In genomic region chr17:65595071-65595655, GRCh38 we compare ENCODE assay signal across 16 cellular contexts. TPM values are rescaled to one million over a fixed set of nuclear protein-coding genes. Genes with fewer than 3 reads are reported as not detected.
DNase-seq lines count a peak whose midpoint lies in the region; ATAC-seq and TF ChIP-seq lines count a peak whose summit lies in the region.
"Had no signal": no experiment of that assay in that cellular context is flagged by ENCODE, and none has a peak within 500 bp of the region (broad histone marks: within the 10 kb centered on the region; RNA-seq: fewer than 3 reads in every experiment).

No MANE protein-coding gene starts in this region.

- no peaks in the 10 kb centered on the region for H3K9me3 Mint-ChIP-seq in activated naive CD4-positive, alpha-beta T cell treated with anti-CD3 and anti-CD28 coated beads for 36 hours
- H3K9me3 Mint-ChIP-seq in stimulated activated effector memory CD8-positive, alpha-beta T cell treated with anti-CD3 and anti-CD28 coated beads, Interleukin-12 subunit alpha, Interleukin-12 subunit beta, amount 100 ng/mL, for 72 hours = no peaks in the 10 kb centered on the region
- H3K9me3 Mint-ChIP-seq: activated naive CD8-positive, alpha-beta T cell treated with anti-CD3 and anti-CD28 coated beads for 36 hours had no signal

- CTCF ChIA-PET in activated naive CD4-positive, alpha-beta T cell treated with anti-CD3 and anti-CD28 coated beads for 36 hours (lab: Charles Lee) = interaction anchor here (0.6 to 1.4 kb wide), 4 partner anchors 8 to 119 kb away, joined by 3 to 5 read pairs (median 3); no protein-coding TSS in a partner anchor
- CTCF ChIA-PET in RWPE1 (lab: Yijun Ruan, JAX) (no interaction called here), mammary epithelial cell (lab: Charles Lee; ENCODE audit: low non-redundant PET) (no interaction called here)

- H3K4me2 ChIP-seq in mammary epithelial cell (ENCODE audit: insufficient read depth, low read depth, low read length) = no peak overlapping the region

- no peaks in the 10 kb centered on the region for H3K4me1 ChIP-seq in mammary epithelial cell (ENCODE audit: insufficient read depth, low read length)

- intact Hi-C loops in activated naive CD4-positive, alpha-beta T cell treated with anti-CD3 and anti-CD28 coated beads for 36 hours (cut with micrococcal nuclease) = no loop called here
- intact Hi-C loops in mammary epithelial cell (cut with micrococcal nuclease) = no loop called here

- no peaks in the 10 kb centered on the region for H3K27me3 ChIP-seq in mammary epithelial cell (ENCODE audit: insufficient read depth, low read length)

- TF ChIP-seq CTCF in RWPE1 (conservative IDR thresholded peaks at IDR 0.05; ENCODE audit: low read depth) (no peak), mammary epithelial cell (conservative IDR thresholded peaks at IDR 0.05 in 1 of 2, IDR thresholded peaks at IDR 0.05 in 1 of 2; ENCODE audit: extremely low read depth in 1 of 2, insufficient read depth in 1 of 2, low read depth in 1 of 2, low read length in 2 of 2) (no peak)

- BruUV-seq in mammary epithelial cell (replicated peaks; lab: Mats Ljungman, UMichigan) = no TSS peak

- no peak overlapping the region for H3K4me3 ChIP-seq in mammary epithelial cell (replicated peaks in 1 of 3; ENCODE audit: insufficient read depth in 1 of 3, low read depth in 2 of 3, low read length in 3 of 3)

- no peaks in the 10 kb centered on the region for H4K20me1 ChIP-seq in mammary epithelial cell (ENCODE audit: insufficient read depth, low read length)

- H3K9me3 ChIP-seq in mammary epithelial cell (replicated peaks; ENCODE audit: insufficient read depth, low read length) = peaks cover 2% of the 10 kb centered on the region

- H3K27ac Mint-ChIP-seq in activated naive CD4-positive, alpha-beta T cell treated with anti-CD3 and anti-CD28 coated beads for 36 hours = peak overlapping the region; percentile 63
- no peak overlapping the region for H3K27ac Mint-ChIP-seq in stimulated activated effector memory CD8-positive, alpha-beta T cell treated with anti-CD3 and anti-CD28 coated beads, Interleukin-12 subunit alpha, Interleukin-12 subunit beta, amount 100 ng/mL, for 72 hours
- H3K27ac Mint-ChIP-seq: activated naive CD8-positive, alpha-beta T cell treated with anti-CD3 and anti-CD28 coated beads for 36 hours; progenitor cell of endocrine pancreas had no signal

- DNase-seq in activated naive CD4-positive, alpha-beta T cell treated with anti-CD3 and anti-CD28 coated beads for 36 hours = no peak
- DNase-seq in activated naive CD4-positive, alpha-beta T cell treated with Interleukin-2 at 50 U/mL for 16 hours = no peak
- DNase-seq in RWPE1 (ENCODE audit: low spot score) = peak; percentile 21
- peak; percentile 5 for DNase-seq in fibroblast of peridontal ligament (ENCODE audit: extremely low read depth)
- DNase-seq in stimulated activated effector memory CD8-positive, alpha-beta T cell treated with anti-CD3 and anti-CD28 coated beads, Interleukin-12 subunit alpha, Interleukin-12 subunit beta, amount 100 ng/mL, for 72 hours (ENCODE audit: low spot score in 2 of 2) = no peak
- no peak for DNase-seq in activated CD8-positive, alpha-beta memory T cell treated with anti-CD3 and anti-CD28 coated beads, Interleukin-2, amount 50 U/mL, for 48 hours
- no peak for DNase-seq in NCI-H2227 (lab: John Stamatoyannopoulos, UW; ENCODE audit: unreplicated experiment)
- DNase-seq in mammary epithelial cell = no peak
- DNase-seq: activated CD4-positive, CD25-positive, alpha-beta regulatory T cell; activated CD8-positive, alpha-beta memory T cell treated with anti-CD3 and anti-CD28 coated beads, Interleukin-2, amount 50 U/mL, for 4 hours; activated naive CD8-positive, alpha-beta T cell treated with anti-CD3 and anti-CD28 coated beads for 36 hours; MM.1S; NCI-H187 treated with DMSO at 0.1 percent for 48 hours; NCI-H524; stimulated activated CD4-positive, alpha-beta T cell treated with anti-CD3 and anti-CD28 coated beads, Interleukin-12 subunit alpha, Interleukin-12 subunit beta, amount 100 ng/mL, for 4 hours had no signal

- no peaks in the 10 kb centered on the region for H3K79me2 ChIP-seq in mammary epithelial cell (ENCODE audit: insufficient read depth, low read length)

- dilution Hi-C loops in mammary epithelial cell (cut with HindIII; ENCODE audit: low sequenced_read_pairs) = loop anchor here (10.0 kb wide), 1 partner anchor 60 kb away; no protein-coding TSS in a partner anchor

- in situ Hi-C loops in mammary epithelial cell (cut with MboI; ENCODE audit: low sequenced_read_pairs in 2 of 2) = no loop called here

- H3K27me3 Mint-ChIP-seq in activated naive CD4-positive, alpha-beta T cell treated with anti-CD3 and anti-CD28 coated beads for 36 hours (ENCODE audit: low read depth) = no peaks in the 10 kb centered on the region
- H3K27me3 Mint-ChIP-seq: activated naive CD8-positive, alpha-beta T cell treated with anti-CD3 and anti-CD28 coated beads for 36 hours had no signal

- WGBS in mammary epithelial cell (ENCODE audit: low coverage, missing lambda C conversion rate) = 48% methylated on average over 4 of the region's 4 CpGs

- no peak overlapping the region for H3K4me3 Mint-ChIP-seq in activated naive CD4-positive, alpha-beta T cell treated with anti-CD3 and anti-CD28 coated beads for 36 hours
- no peak overlapping the region for H3K4me3 Mint-ChIP-seq in stimulated activated effector memory CD8-positive, alpha-beta T cell treated with anti-CD3 and anti-CD28 coated beads, Interleukin-12 subunit alpha, Interleukin-12 subunit beta, amount 100 ng/mL, for 72 hours

- peak; percentile 11 for ATAC-seq in stimulated activated effector memory CD8-positive, alpha-beta T cell treated with anti-CD3 and anti-CD28 coated beads, Interleukin-12 subunit alpha, Interleukin-12 subunit beta, amount 100 ng/mL, for 72 hours

- no peak overlapping the region for H3K9ac ChIP-seq in mammary epithelial cell (ENCODE audit: insufficient read depth, low read length)

- peaks cover 27% of the 10 kb centered on the region for H3K4me1 Mint-ChIP-seq in activated naive CD4-positive, alpha-beta T cell treated with anti-CD3 and anti-CD28 coated beads for 36 hours (ENCODE audit: low read depth)
- H3K4me1 Mint-ChIP-seq in stimulated activated effector memory CD8-positive, alpha-beta T cell treated with anti-CD3 and anti-CD28 coated beads, Interleukin-12 subunit alpha, Interleukin-12 subunit beta, amount 100 ng/mL, for 72 hours = no peaks in the 10 kb centered on the region

- no peak overlapping the region for H2AFZ ChIP-seq in mammary epithelial cell (ENCODE audit: low read depth, low read length)

- no peaks in the 10 kb centered on the region for H3K36me3 Mint-ChIP-seq in activated naive CD4-positive, alpha-beta T cell treated with anti-CD3 and anti-CD28 coated beads for 36 hours (ENCODE audit: low read depth)
- no peaks in the 10 kb centered on the region for H3K36me3 Mint-ChIP-seq in stimulated activated effector memory CD8-positive, alpha-beta T cell treated with anti-CD3 and anti-CD28 coated beads, Interleukin-12 subunit alpha, Interleukin-12 subunit beta, amount 100 ng/mL, for 72 hours
- H3K36me3 Mint-ChIP-seq: activated naive CD8-positive, alpha-beta T cell treated with anti-CD3 and anti-CD28 coated beads for 36 hours had no signal

- H3K36me3 ChIP-seq in mammary epithelial cell (ENCODE audit: insufficient read depth, low read length) = no peaks in the 10 kb centered on the region

- POLR2A ChIA-PET in RWPE1 (lab: Yijun Ruan, JAX; ENCODE audit: low non-redundant PET) = no interaction called here

- H3K27ac ChIP-seq in RWPE1 = no peak overlapping the region
- H3K27ac ChIP-seq in mammary epithelial cell (ENCODE audit: insufficient read depth, low read depth, low read length) = no peak overlapping the region

RNA-seq across cellular contexts. Expression of gene AXIN2, which starts 33.7 kb away (rescaled TPM):
- 1 to 10 TPM; 2.3 to 2.5 TPM for total RNA-seq in activated naive CD4-positive, alpha-beta T cell treated with anti-CD3 and anti-CD28 coated beads for 36 hours
- total RNA-seq in mammary epithelial cell = under 1 TPM; 0.14 to 0.67 TPM
- polyA plus RNA-seq in mammary epithelial cell = 0.01 TPM
- polyA minus RNA-seq in mammary epithelial cell = not detected

Comparison
In these comparisons a context has a peak if more than half of its experiments do, and no peak if none do; other contexts are left out.
1. DNase-seq: peak in RWPE1 (single experiment) and fibroblast of peridontal ligament (single experiment); none in activated naive CD4-positive, alpha-beta T cell treated with anti-CD3 and anti-CD28 coated beads for 36 hours (single experiment), activated naive CD4-positive, alpha-beta T cell treated with Interleukin-2 at 50 U/mL for 16 hours (single experiment), stimulated activated effector memory CD8-positive, alpha-beta T cell treated with anti-CD3 and anti-CD28 coated beads, Interleukin-12 subunit alpha, Interleukin-12 subunit beta, amount 100 ng/mL, for 72 hours (0 of 2), activated CD8-positive, alpha-beta memory T cell treated with anti-CD3 and anti-CD28 coated beads, Interleukin-2, amount 50 U/mL, for 48 hours (single experiment), NCI-H2227 (single experiment) and mammary epithelial cell (single experiment).